9 cellular contexts compared by ENCODE assay signal in genomic region chr4:42671431-42672194, GRCh38. TPM values are rescaled to one million over a fixed set of nuclear protein-coding genes. Genes with fewer than 3 reads are reported as not detected.
DNase-seq lines count a peak whose midpoint lies in the region; ATAC-seq and TF ChIP-seq lines count a peak whose summit lies in the region.
"Had no signal": no experiment of that assay in that cellular context is flagged by ENCODE, and none has a peak within 500 bp of the region (broad histone marks: within the 10 kb centered on the region; RNA-seq: fewer than 3 reads in every experiment).

No MANE protein-coding gene starts in this region.

- peak; percentile 87 for ATAC-seq in CD4-positive, alpha-beta T cell (ENCODE audit: poor library complexity)
- peak; percentile 85 for ATAC-seq in GM19397 (IDR thresholded peaks at IDR 0.05; ENCODE audit: unreplicated experiment)

- intact Hi-C loops in CD4-positive, alpha-beta T cell (cut with DNase I, micrococcal nuclease) = loop anchor here (2.0 to 5.0 kb wide), 2 partner anchors 19 to 44 kb away; no protein-coding TSS in a partner anchor

- H3K27ac Mint-ChIP-seq in CD4-positive, alpha-beta T cell = peak overlapping the region; percentile 37

- H3K9me3 ChIP-seq in CD4-positive, alpha-beta T cell (ENCODE audit: control insufficient read depth, low read length) = no peaks in the 10 kb centered on the region

- peak in 8 of 10 experiments; percentile 9 to 38 (median 20) for DNase-seq in CD4-positive, alpha-beta T cell
- DNase-seq in KG1 (lab: John Stamatoyannopoulos, UW) (peak; percentile 20), NCI-H69 (lab: John Stamatoyannopoulos, UW) (no peak), NCI-H82 treated with DMSO at 0.1 percent for 48 hours (lab: John Stamatoyannopoulos, UW; ENCODE audit: unreplicated experiment) (no peak), DMS53 treated with DMSO at 0.1 percent for 48 hours (lab: John Stamatoyannopoulos, UW; ENCODE audit: unreplicated experiment) (no peak), NCI-H2029 (lab: John Stamatoyannopoulos, UW) (no peak)
- peak; percentile 56 for DNase-seq in effector CD4-positive, alpha-beta T cell

- no peaks in the 10 kb centered on the region for H3K27me3 ChIP-seq in CD4-positive, alpha-beta T cell (ENCODE audit: control insufficient read depth, insufficient read depth, low read length)
- H3K27me3 ChIP-seq: cardiac muscle cell had no signal

- no peak overlapping the region for H3K27ac ChIP-seq in CD4-positive, alpha-beta T cell (ENCODE audit: low read depth, low read length)
- H3K27ac ChIP-seq: cardiac muscle cell had no signal

- H3K36me3 Mint-ChIP-seq in CD4-positive, alpha-beta T cell (ENCODE audit: low read depth) = no peaks in the 10 kb centered on the region

- POLR2A ChIA-PET in CD4-positive, alpha-beta T cell (lab: Charles Lee) = interaction anchor here (1.6 to 4.5 kb wide), 3 partner anchors 10 to 15 kb away, joined by 4 to 47 read pairs (median 29); partner anchors contain the start of gene ATP8A1

- no peaks in the 10 kb centered on the region for H3K27me3 Mint-ChIP-seq in CD4-positive, alpha-beta T cell

- H3K4me3 Mint-ChIP-seq in CD4-positive, alpha-beta T cell = peak overlapping the region; percentile 46

- CTCF ChIA-PET in CD4-positive, alpha-beta T cell (lab: Charles Lee) = interaction anchor here (1.2 kb wide), 1 partner anchor 24 kb away, joined by 3 read pairs; no protein-coding TSS in a partner anchor

- TF ChIP-seq CTCF in CD4-positive, alpha-beta T cell (IDR thresholded peaks at IDR 0.05) = no peak

- H3K9me3 Mint-ChIP-seq in CD4-positive, alpha-beta T cell = no peaks in the 10 kb centered on the region

- H3K4me1 Mint-ChIP-seq in CD4-positive, alpha-beta T cell (ENCODE audit: low read depth) = peaks cover 29% of the 10 kb centered on the region

RNA-seq across cellular contexts. Expression of gene ATP8A1, which starts 14.7 kb away (rescaled TPM):
- 10 to 100 TPM; 44.9 to 45.5 TPM for total RNA-seq in CD4-positive, alpha-beta T cell

Comparison
In these comparisons a context has a peak if more than half of its experiments do, and no peak if none do; other contexts are left out.
1. DNase-seq: peak in CD4-positive, alpha-beta T cell (8 of 10), KG1 (single experiment) and effector CD4-positive, alpha-beta T cell (single experiment); none in NCI-H69 (single experiment), NCI-H82 treated with DMSO at 0.1 percent for 48 hours (single experiment), DMS53 treated with DMSO at 0.1 percent for 48 hours (single experiment) and NCI-H2029 (single experiment).